In genomic region chr5:154444559-154445421, GRCh38 we compare ENCODE assay signal across 8 cellular contexts. TPM values are rescaled to one million over a fixed set of nuclear protein-coding genes. Genes with fewer than 3 reads are reported as not detected.
DNase-seq lines count a peak whose midpoint lies in the region; ATAC-seq, FAIRE-seq and TF ChIP-seq lines count a peak whose summit lies in the region.

No MANE protein-coding gene starts in this region.

- H3K9me3 ChIP-seq in GM23248 (ENCODE audit: low read depth) (no peaks in the 10 kb centered on the region), SJCRH30 (replicated peaks) (no peaks in the 10 kb centered on the region), stomach (no peaks in the 10 kb centered on the region)

- no peaks in the 10 kb centered on the region; the same call in 1 of the 2 replicates for H3K36me3 ChIP-seq in GM23248 (ENCODE audit: low read depth)
- H3K36me3 ChIP-seq in SJCRH30 = 0 out of 2 replicates have a peak, but pooled peaks cover 4% of the 10 kb centered on the region
- H3K36me3 ChIP-seq in bronchial epithelial cell (ENCODE audit: control insufficient read depth, insufficient read depth, low read length) = peaks cover 5% of the 10 kb centered on the region
- H3K36me3 ChIP-seq in stomach = peaks cover 12 to 35% (median 31%) of the 10 kb centered on the region in 4 donors

- DNase-seq in COLO668 (lab: John Stamatoyannopoulos, UW; ENCODE audit: unreplicated experiment) = peak; percentile 12
- DNase-seq in GM23248 = peak; percentile 47
- DNase-seq in SJCRH30 = peak; percentile 11 to 32
- DNase-seq in bronchial epithelial cell (ENCODE audit: low read depth) = peak; percentile 3
- no peak for DNase-seq in left lobe of liver (ENCODE audit: low spot score)
- no peak for DNase-seq in stomach
- DNase-seq in NCI-H345 (lab: John Stamatoyannopoulos, UW) = no peak

- H3K4me3 ChIP-seq in GM23248 (peak overlapping the region; percentile 95), SJCRH30 (peak overlapping the region; percentile 75), bronchial epithelial cell (ENCODE audit: low read depth, low read length) (peak overlapping the region; percentile 89), stomach (peak overlapping the region; percentile 62 to 98 (median 86))

- TF ChIP-seq CTCF in bronchial epithelial cell (IDR thresholded peaks at IDR 0.05; ENCODE audit: insufficient read depth, low read length, severe bottlenecking) (no peak), stomach (IDR thresholded peaks at IDR 0.05) (no peak)

- intact Hi-C loops in stomach (cut with DNase I; ENCODE audit: low total_unique reads) = no loop called here

- peak overlapping the region; percentile 99 for H2AFZ ChIP-seq in GM23248

- peak overlapping the region; percentile 79 for H3K9ac ChIP-seq in GM23248

- no peak for FAIRE-seq in bronchial epithelial cell (lab: Jason Lieb, UNC)

- no peaks in the 10 kb centered on the region for H3K27me3 ChIP-seq in GM23248 (replicated peaks; ENCODE audit: insufficient read depth)
- no peaks in the 10 kb centered on the region for H3K27me3 ChIP-seq in SJCRH30
- H3K27me3 ChIP-seq in bronchial epithelial cell (ENCODE audit: control insufficient read depth, insufficient read depth, low read length) = no peaks in the 10 kb centered on the region
- H3K27me3 ChIP-seq in stomach = no peaks in the 10 kb centered on the region

- no peaks in the 10 kb centered on the region for H3K9me2 ChIP-seq in GM23248 (ENCODE audit: insufficient read depth)

- in situ Hi-C loops in GM23248 (cut with MboI) = no loop called here

- H3K4me1 ChIP-seq in GM23248 (ENCODE audit: insufficient read depth) = peaks cover 17% of the 10 kb centered on the region
- peaks cover 3% of the 10 kb centered on the region; the same call in 1 of the 2 replicates for H3K4me1 ChIP-seq in SJCRH30
- peaks cover 22 to 46% (median 38%) of the 10 kb centered on the region in 4 donors for H3K4me1 ChIP-seq in stomach

- H4K20me1 ChIP-seq in GM23248 (ENCODE audit: insufficient read depth) = peaks cover 17% of the 10 kb centered on the region; the same call in 1 of the 2 replicates

- WGBS in GM23248 (ENCODE audit: low coverage in 1 of 2, low lambda C conversion rate in 2 of 2, missing lambda C conversion rate in 2 of 2), 2 experiments = 5 to 8% methylated on average over 29 to 30 of the region's 30 CpGs
- WGBS in stomach, 5 donors = 5 to 7% (median 6%) methylated on average over 30 of the region's 30 CpGs

- peaks cover 50% of the 10 kb centered on the region for H3K79me2 ChIP-seq in GM23248 (ENCODE audit: insufficient read depth)

- H3K27ac ChIP-seq in GM23248 (peak overlapping the region; percentile 43), SJCRH30 (peak overlapping the region; percentile 29), stomach (peak overlapping the region; percentile 75 to 90 (median 84))

- ATAC-seq in left lobe of liver = peak; percentile 6
- ATAC-seq in HG02798 (IDR thresholded peaks at IDR 0.05; ENCODE audit: poor library complexity, unreplicated experiment) = no peak

- peaks cover 8% of the 10 kb centered on the region for H3F3A ChIP-seq in GM23248 (ENCODE audit: insufficient read depth)

- no peak for TF ChIP-seq EP300 in stomach (IDR thresholded peaks at IDR 0.05)

- TF ChIP-seq POLR2A in stomach (IDR thresholded peaks at IDR 0.05) = no peak

- H3K4me2 ChIP-seq in GM23248 (ENCODE audit: unreplicated experiment) = peak overlapping the region; percentile 86

RNA-seq across cellular contexts. Expression of gene SAP30L, which starts 1.0 kb away (rescaled TPM):
- 26.0 and 45.9 TPM in 2 replicates for total RNA-seq in GM23248 (2014; rRNA removed; shearing (Covaris generic))
- polyA plus RNA-seq in GM23248 (2016; fragmentation: Nextera tagmentation; extraction: Ambion mirVana) (6.1 and 9.4 TPM in 2 replicates), stomach (10 to 100 TPM; 13.9 to 20.0 (median 14.7) TPM)
- 30.4 and 34.9 TPM in 2 replicates for total RNA-seq in SJCRH30 (2014; rRNA removed; shearing (Covaris generic))
- total RNA-seq in bronchial epithelial cell (32.4 and 34.7 TPM in 2 replicates), left lobe of liver (16.6 TPM), stomach (10 to 100 TPM; 15.8 to 51.0 (median 30.3) TPM)

RNA-seq across cellular contexts. Expression of gene HAND1, which starts 33.2 kb away (rescaled TPM):
- not detected in 2 replicates for total RNA-seq in GM23248 (2014; rRNA removed; shearing (Covaris generic))
- polyA plus RNA-seq in GM23248 (2016; fragmentation: Nextera tagmentation; extraction: Ambion mirVana) = not detected in 2 replicates
- not detected in 2 replicates for total RNA-seq in SJCRH30 (2014; rRNA removed; shearing (Covaris generic))
- not detected in 2 replicates for total RNA-seq in bronchial epithelial cell
- not detected for total RNA-seq in left lobe of liver
- total RNA-seq in stomach = 10 to 100 TPM in 1 of 5 donors, not detected in 4; 32.2 TPM
- polyA plus RNA-seq in stomach = not detected

Comparison
In these comparisons a context has a peak if more than half of its experiments do, and no peak if none do; other contexts are left out.
1. DNase-seq: peak in COLO668 (single experiment), GM23248 (single experiment), SJCRH30 (2 of 2) and bronchial epithelial cell (single experiment); none in left lobe of liver (single experiment), stomach (single experiment) and NCI-H345 (single experiment).
2. H3K27ac ChIP-seq: peak in every context shown above with its lines; median percentile 84 in stomach; 43 in GM23248; 29 in SJCRH30.
3. Peak in every context shown above with its lines, with median percentiles within 50 percentile points of each other: H3K4me3 ChIP-seq.